ENCODE assay signal across 2 cellular contexts in genomic region chr2:71385008-71385407, GRCh38.
TF ChIP-seq lines count a peak whose summit lies in the region.

No MANE protein-coding gene starts in this region.

TF ChIP-seq in HEK293, 187 proteins besides CTCF, POLR2A, EP300 and RAD21 (continued from another document):
- TF ChIP-seq ZBTB21 (tag by site-specific recombination; IDR thresholded peaks at IDR 0.05): peak; percentile 41; the same call in 1 of the 2 replicates
- TF ChIP-seq PRDM10 (tag by site-specific recombination; IDR thresholded peaks at IDR 0.05): 0 out of 2 replicates have a peak, but pooled peaks have one; percentile 34
- TF ChIP-seq ZNF426 (tag by site-specific recombination; IDR thresholded peaks at IDR 0.05): no peak
- peak; percentile 25; the same call in 1 of the 2 replicates for TF ChIP-seq ZNF660 (tag by site-specific recombination; IDR thresholded peaks at IDR 0.05)
- TF ChIP-seq, protein P1, sequence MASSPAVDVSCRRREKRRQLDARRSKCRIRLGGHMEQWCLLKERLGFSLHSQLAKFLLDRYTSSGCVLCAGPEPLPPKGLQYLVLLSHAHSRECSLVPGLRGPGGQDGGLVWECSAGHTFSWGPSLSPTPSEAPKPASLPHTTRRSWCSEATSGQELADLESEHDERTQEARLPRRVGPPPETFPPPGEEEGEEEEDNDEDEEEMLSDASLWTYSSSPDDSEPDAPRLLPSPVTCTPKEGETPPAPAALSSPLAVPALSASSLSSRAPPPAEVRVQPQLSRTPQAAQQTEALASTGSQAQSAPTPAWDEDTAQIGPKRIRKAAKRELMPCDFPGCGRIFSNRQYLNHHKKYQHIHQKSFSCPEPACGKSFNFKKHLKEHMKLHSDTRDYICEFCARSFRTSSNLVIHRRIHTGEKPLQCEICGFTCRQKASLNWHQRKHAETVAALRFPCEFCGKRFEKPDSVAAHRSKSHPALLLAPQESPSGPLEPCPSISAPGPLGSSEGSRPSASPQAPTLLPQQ (tag by site-specific recombination; IDR thresholded peaks at IDR 0.05): peak; percentile 63
- TF ChIP-seq SP7 (tag by site-specific recombination; IDR thresholded peaks at IDR 0.05): 0 out of 2 replicates have a peak, but pooled peaks have one; percentile 24
- TF ChIP-seq ZNF140 (tag by site-specific recombination; IDR thresholded peaks at IDR 0.05): no peak
- TF ChIP-seq PBX3 (CRISPR knock-in tag; IDR thresholded peaks at IDR 0.05): no peak

TF ChIP-seq in GM12878, 131 proteins besides CTCF, POLR2A, EP300 and RAD21 (continued from another document):
- TF ChIP-seq ELK1 (IDR thresholded peaks at IDR 0.05; ENCODE audit: low read depth, low read length) (no peak), PAX8 (IDR thresholded peaks at IDR 0.05) (no peak), SRF (IDR thresholded peaks at IDR 0.05; ENCODE audit: low read depth in 2 of 2, low read length in 2 of 2) (no peak)
